Comparison of ENCODE assay signal across 14 cellular contexts in the genomic region with DNA sequence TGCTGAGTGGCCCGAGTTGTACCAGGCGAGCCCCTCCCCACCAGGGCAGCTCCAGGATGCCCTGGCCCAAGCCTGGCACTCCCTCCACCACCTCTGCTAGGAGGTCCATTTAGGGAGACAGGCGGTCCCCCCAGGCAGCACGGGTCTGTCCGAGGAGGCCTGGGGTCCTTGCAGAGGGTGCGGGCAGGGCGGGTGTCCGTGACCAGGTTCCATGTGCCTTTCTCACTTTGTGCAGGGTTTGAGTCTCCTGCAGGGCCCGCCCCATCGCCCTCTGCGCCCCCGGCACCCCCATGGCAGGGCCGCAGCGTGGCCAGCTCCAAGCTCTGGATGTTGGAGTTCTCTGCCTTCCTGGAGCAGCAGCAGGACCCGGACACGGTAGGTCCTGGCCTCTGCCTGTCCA. TPM values are rescaled to one million over a fixed set of nuclear protein-coding genes. Genes with fewer than 3 reads are reported as not detected.
DNase-seq lines count a peak whose midpoint lies in the region; ATAC-seq and TF ChIP-seq lines count a peak whose summit lies in the region.
"Had no signal": no experiment of that assay in that cellular context is flagged by ENCODE, and none has a peak within 500 bp of the region (broad histone marks: within the 10 kb centered on the region; RNA-seq: fewer than 3 reads in every experiment).

No MANE protein-coding gene starts in this region.

- no peak overlapping the region for H3K4me2 ChIP-seq in osteoblast (ENCODE audit: insufficient read depth, low read length)

- no peaks in the 10 kb centered on the region for H3K79me2 ChIP-seq in osteoblast (ENCODE audit: insufficient read depth, low read length)

- H4K20me1 ChIP-seq in osteoblast (ENCODE audit: insufficient read depth, low read length), result peaks cover 2% of the 10 kb centered on the region

- H3K9me3 ChIP-seq in right atrium auricular region (no peaks in the 10 kb centered on the region), osteoblast (ENCODE audit: low read depth, low read length) (no peaks in the 10 kb centered on the region)
- H3K9me3 ChIP-seq: Caco-2 had no signal

- H3K27ac ChIP-seq in right atrium auricular region (no peak overlapping the region), osteoblast (ENCODE audit: low read depth, low read length) (no peak overlapping the region)
- H3K27ac ChIP-seq: 22Rv1 had no signal

- H3K36me3 ChIP-seq in right atrium auricular region (peaks cover 12% of the 10 kb centered on the region), osteoblast (ENCODE audit: insufficient read depth, low read length) (peaks cover 38% of the 10 kb centered on the region)

- H3K4me3 ChIP-seq in right atrium auricular region (no peak overlapping the region), osteoblast (ENCODE audit: insufficient read depth, low read length) (no peak overlapping the region)

- no peak overlapping the region for H2AFZ ChIP-seq in osteoblast (ENCODE audit: low read length)

- intact Hi-C loops in Right ventricle myocardium inferior (cut with DNase I), result no loop called here

- no peak for TF ChIP-seq CTCF in right atrium auricular region (IDR thresholded peaks at IDR 0.05)
- TF ChIP-seq CTCF in osteoblast (IDR thresholded peaks at IDR 0.05; ENCODE audit: extremely low read depth, low read depth, low read length), result no peak

- no peaks in the 10 kb centered on the region for H3K4me1 ChIP-seq in right atrium auricular region
- no peaks in the 10 kb centered on the region for H3K4me1 ChIP-seq in osteoblast (ENCODE audit: insufficient read depth, low read length)
- H3K4me1 ChIP-seq: Caco-2 had no signal

- ATAC-seq in Right ventricle myocardium inferior (no peak), esophagus mucosa (peak; percentile 19)
- no peak for ATAC-seq in activated CD4-positive, CD25-positive, alpha-beta regulatory T cell treated with anti-CD3 and anti-CD28 coated beads, Interleukin-2, amount 50 U/mL, for 24 hours
- ATAC-seq: CD8-positive, alpha-beta T cell had no signal

- DNase-seq in Right ventricle myocardium inferior (ENCODE audit: missing footprints) (peak; percentile 54), right atrium auricular region (ENCODE audit: low spot score) (no peak), osteoblast (ENCODE audit: insufficient read length, low spot score, missing footprints) (peak; percentile 48), NCI-H69 (lab: John Stamatoyannopoulos, UW) (no peak)
- DNase-seq in stimulated activated CD8-positive, alpha-beta memory T cell treated with anti-CD3 and anti-CD28 coated beads, Interleukin-4, amount 100 ng/mL, for 48 hours, result no peak
- DNase-seq: Caco-2; CD8-positive, alpha-beta T cell; DND-41; GF-D8; GOT3; H9 had no signal

- no peaks in the 10 kb centered on the region for H3K27me3 ChIP-seq in right atrium auricular region
- no peaks in the 10 kb centered on the region for H3K27me3 ChIP-seq in osteoblast (ENCODE audit: insufficient read depth, low read length)

RNA-seq across cellular contexts. Expression of a gene that starts 56.8 kb away (rescaled TPM):
- 193 TPM for total RNA-seq in Right ventricle myocardium inferior
- 100 to 1,000 TPM; 103 to 185 TPM for total RNA-seq in right atrium auricular region
- total RNA-seq in esophagus mucosa, result 15.9 TPM
- total RNA-seq in osteoblast, result 12.1 and 13.0 TPM in 2 replicates

Comparison
In these comparisons a context has a peak if more than half of its experiments do, and no peak if none do; other contexts are left out.
1. DNase-seq: peak in Right ventricle myocardium inferior (single experiment) and osteoblast (single experiment); none in right atrium auricular region (single experiment), stimulated activated CD8-positive, alpha-beta memory T cell treated with anti-CD3 and anti-CD28 coated beads, Interleukin-4, amount 100 ng/mL, for 48 hours (single experiment) and NCI-H69 (single experiment).